ENCODE assay signal across 1 cellular context in genomic region chr17:81480140-81480917, GRCh38.
TF ChIP-seq lines count a peak whose summit lies in the region.

No MANE protein-coding gene starts in this region.

TF ChIP-seq in K562, 482 proteins besides CTCF, POLR2A, EP300 and RAD21 (continued from another document and continues in another):
- TF ChIP-seq MGA (IDR thresholded peaks at IDR 0.05) (peak; percentile 72), ERF (CRISPR knock-in tag; IDR thresholded peaks at IDR 0.05) (no peak), GTF2E2 (tag; IDR thresholded peaks at IDR 0.05) (no peak), C11orf30 (IDR thresholded peaks at IDR 0.05; ENCODE audit: low read depth) (peak; percentile 71), STAT6 (CRISPR knock-in tag; IDR thresholded peaks at IDR 0.05) (no peak), MED1 (CRISPR knock-in tag; IDR thresholded peaks at IDR 0.05; ENCODE audit: borderline replicate concordance) (no peak), ZNF511 (CRISPR knock-in tag; IDR thresholded peaks at IDR 0.05) (no peak), EWSR1 (IDR thresholded peaks at IDR 0.05; ENCODE audit: borderline replicate concordance, low read depth, partially characterized antibody) (no peak), ZNF764 (CRISPR knock-in tag; IDR thresholded peaks at IDR 0.05; ENCODE audit: low read depth) (no peak), ARID2 (IDR thresholded peaks at IDR 0.05) (no peak), MIER1 (IDR thresholded peaks at IDR 0.05; ENCODE audit: low read depth) (no peak; the same call in 1 of the 2 replicates), ZNF174 (CRISPR knock-in tag; IDR thresholded peaks at IDR 0.05) (no peak), NCOA1 (IDR thresholded peaks at IDR 0.05; ENCODE audit: low read depth) (no peak), ZBTB7A (IDR thresholded peaks at IDR 0.05; ENCODE audit: borderline replicate concordance, control insufficient read depth, low read depth, low read length) (peak; percentile 23; the same call in 1 of the 2 replicates), CBX1 (IDR thresholded peaks at IDR 0.05; ENCODE audit: low read depth) (no peak), ZBTB33 (CRISPR knock-in tag; IDR thresholded peaks at IDR 0.05) (no peak), ARID1B (IDR thresholded peaks at IDR 0.05) (no peak), DMBX1 (CRISPR knock-in tag; IDR thresholded peaks at IDR 0.05; ENCODE audit: borderline replicate concordance) (no peak), ZFP36 (IDR thresholded peaks at IDR 0.05; ENCODE audit: low read depth, low read length, partially characterized antibody) (no peak), HLTF (IDR thresholded peaks at IDR 0.05) (no peak), ZNF77 (CRISPR knock-in tag; IDR thresholded peaks at IDR 0.05) (no peak), ELF4 (CRISPR knock-in tag; IDR thresholded peaks at IDR 0.05) (no peak), ZNF347 (CRISPR knock-in tag; IDR thresholded peaks at IDR 0.05; ENCODE audit: low read depth) (no peak), SRF (CRISPR knock-in tag; IDR thresholded peaks at IDR 0.05) (peak in 1 of 2 experiments; percentile 59; a peak in 1 of 4 replicates), RBBP5 (IDR thresholded peaks at IDR 0.05; ENCODE audit: borderline replicate concordance, insufficient read depth, low read length, poor library complexity, severe bottlenecking) (no peak), NR2F6 (CRISPR knock-in tag; IDR thresholded peaks at IDR 0.05) (no peak), L3MBTL2 (IDR thresholded peaks at IDR 0.05) (peak; percentile 62; the same call in 1 of the 2 replicates), ZNF518B (CRISPR knock-in tag; IDR thresholded peaks at IDR 0.05) (no peak), ZNF277 (CRISPR knock-in tag; IDR thresholded peaks at IDR 0.05; ENCODE audit: borderline replicate concordance) (no peak), FOXP4 (CRISPR knock-in tag; IDR thresholded peaks at IDR 0.05; ENCODE audit: borderline replicate concordance) (peak; percentile 77; the same call in 1 of the 2 replicates), SPI1 (IDR thresholded peaks at IDR 0.05; ENCODE audit: borderline replicate concordance, low read depth, low read length) (no peak), MXD1 (CRISPR knock-in tag; IDR thresholded peaks at IDR 0.05; ENCODE audit: borderline replicate concordance, poor library complexity, severe bottlenecking) (no peak), ZNF239 (CRISPR knock-in tag; IDR thresholded peaks at IDR 0.05) (no peak), CREB1 (IDR thresholded peaks at IDR 0.05) (no peak; the same call in 1 of the 2 replicates), CREB1 (CRISPR knock-in tag; IDR thresholded peaks at IDR 0.05) (peak; percentile 44; the same call in 1 of the 2 replicates), SMARCB1 (IDR thresholded peaks at IDR 0.05; ENCODE audit: insufficient read length, low read depth) (no peak)
